1 cellular context compared by ENCODE assay signal in the genomic region with DNA sequence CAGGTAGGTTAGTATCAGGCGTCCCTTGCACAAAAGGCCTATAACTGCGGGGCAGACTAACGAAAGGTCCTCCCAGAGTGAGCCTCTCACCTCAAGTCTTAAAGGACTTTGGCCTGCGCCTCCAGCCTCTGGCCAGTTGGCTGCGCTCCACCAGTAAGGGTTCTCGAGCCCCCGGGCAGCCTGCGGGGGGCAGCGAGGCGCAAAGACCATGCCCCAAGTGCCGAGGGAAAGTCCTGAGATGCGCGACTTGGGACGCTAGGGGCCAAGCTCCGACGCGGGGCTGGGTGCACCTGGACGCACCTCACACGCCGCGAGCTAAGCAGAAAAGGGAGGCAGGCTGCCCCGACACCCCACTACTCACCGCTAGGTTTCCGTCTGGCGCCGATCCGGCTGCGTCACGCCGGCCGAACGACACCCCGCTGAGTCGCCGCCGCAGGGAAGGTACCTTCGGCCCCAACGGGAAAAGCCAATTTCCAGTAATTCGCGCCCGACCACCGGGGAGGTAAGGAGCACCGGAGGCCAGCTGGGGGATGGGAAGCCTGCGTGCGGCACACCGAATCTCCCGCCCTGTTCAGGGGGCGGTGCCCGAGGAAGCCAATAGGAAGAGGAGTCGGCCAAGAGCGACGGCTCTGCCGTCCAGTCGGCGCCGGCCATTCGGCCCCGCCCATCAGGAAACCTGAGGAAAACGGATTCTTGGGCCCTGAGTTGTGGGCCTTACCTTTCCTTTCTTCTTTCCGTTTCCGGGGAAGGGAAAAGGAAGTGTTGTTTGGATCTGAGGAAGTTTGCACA.
TF ChIP-seq lines count a peak whose summit lies in the region.

A gene (minus strand): TSS at position 532 of the 789 bp plus-strand sequence. CDS start 5,537 bp downstream, outside the sequence.

TF ChIP-seq in HepG2, 621 proteins besides CTCF, POLR2A, EP300 and RAD21 (continued from another document and continues in another):
- TF ChIP-seq, protein P1, sequence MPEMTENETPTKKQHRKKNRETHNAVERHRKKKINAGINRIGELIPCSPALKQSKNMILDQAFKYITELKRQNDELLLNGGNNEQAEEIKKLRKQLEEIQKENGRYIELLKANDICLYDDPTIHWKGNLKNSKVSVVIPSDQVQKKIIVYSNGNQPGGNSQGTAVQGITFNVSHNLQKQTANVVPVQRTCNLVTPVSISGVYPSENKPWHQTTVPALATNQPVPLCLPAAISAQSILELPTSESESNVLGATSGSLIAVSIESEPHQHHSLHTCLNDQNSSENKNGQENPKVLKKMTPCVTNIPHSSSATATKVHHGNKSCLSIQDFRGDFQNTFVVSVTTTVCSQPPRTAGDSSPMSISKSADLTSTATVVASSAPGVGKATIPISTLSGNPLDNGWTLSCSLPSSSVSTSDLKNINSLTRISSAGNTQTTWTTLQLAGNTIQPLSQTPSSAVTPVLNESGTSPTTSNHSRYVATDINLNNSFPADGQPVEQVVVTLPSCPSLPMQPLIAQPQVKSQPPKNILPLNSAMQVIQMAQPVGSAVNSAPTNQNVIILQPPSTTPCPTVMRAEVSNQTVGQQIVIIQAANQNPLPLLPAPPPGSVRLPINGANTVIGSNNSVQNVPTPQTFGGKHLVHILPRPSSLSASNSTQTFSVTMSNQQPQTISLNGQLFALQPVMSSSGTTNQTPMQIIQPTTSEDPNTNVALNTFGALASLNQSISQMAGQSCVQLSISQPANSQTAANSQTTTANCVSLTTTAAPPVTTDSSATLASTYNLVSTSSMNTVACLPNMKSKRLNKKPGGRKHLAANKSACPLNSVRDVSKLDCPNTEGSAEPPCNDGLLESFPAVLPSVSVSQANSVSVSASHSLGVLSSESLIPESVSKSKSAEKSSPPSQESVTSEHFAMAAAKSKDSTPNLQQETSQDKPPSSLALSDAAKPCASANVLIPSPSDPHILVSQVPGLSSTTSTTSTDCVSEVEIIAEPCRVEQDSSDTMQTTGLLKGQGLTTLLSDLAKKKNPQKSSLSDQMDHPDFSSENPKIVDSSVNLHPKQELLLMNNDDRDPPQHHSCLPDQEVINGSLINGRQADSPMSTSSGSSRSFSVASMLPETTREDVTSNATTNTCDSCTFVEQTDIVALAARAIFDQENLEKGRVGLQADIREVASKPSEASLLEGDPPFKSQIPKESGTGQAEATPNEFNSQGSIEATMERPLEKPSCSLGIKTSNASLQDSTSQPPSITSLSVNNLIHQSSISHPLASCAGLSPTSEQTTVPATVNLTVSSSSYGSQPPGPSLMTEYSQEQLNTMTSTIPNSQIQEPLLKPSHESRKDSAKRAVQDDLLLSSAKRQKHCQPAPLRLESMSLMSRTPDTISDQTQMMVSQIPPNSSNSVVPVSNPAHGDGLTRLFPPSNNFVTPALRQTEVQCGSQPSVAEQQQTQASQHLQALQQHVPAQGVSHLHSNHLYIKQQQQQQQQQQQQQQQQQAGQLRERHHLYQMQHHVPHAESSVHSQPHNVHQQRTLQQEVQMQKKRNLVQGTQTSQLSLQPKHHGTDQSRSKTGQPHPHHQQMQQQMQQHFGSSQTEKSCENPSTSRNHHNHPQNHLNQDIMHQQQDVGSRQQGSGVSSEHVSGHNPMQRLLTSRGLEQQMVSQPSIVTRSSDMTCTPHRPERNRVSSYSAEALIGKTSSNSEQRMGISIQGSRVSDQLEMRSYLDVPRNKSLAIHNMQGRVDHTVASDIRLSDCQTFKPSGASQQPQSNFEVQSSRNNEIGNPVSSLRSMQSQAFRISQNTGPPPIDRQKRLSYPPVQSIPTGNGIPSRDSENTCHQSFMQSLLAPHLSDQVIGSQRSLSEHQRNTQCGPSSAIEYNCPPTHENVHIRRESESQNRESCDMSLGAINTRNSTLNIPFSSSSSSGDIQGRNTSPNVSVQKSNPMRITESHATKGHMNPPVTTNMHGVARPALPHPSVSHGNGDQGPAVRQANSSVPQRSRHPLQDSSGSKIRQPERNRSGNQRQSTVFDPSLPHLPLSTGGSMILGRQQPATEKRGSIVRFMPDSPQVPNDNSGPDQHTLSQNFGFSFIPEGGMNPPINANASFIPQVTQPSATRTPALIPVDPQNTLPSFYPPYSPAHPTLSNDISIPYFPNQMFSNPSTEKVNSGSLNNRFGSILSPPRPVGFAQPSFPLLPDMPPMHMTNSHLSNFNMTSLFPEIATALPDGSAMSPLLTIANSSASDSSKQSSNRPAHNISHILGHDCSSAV (CRISPR knock-in tag; IDR thresholded peaks at IDR 0.05; ENCODE audit: borderline replicate concordance) = peak; percentile 53; the same call in 1 of the 2 replicates
- TF ChIP-seq MED8 (CRISPR knock-in tag; IDR thresholded peaks at IDR 0.05; ENCODE audit: insufficient replicate concordance) (peak; percentile 73), ZNF510 (CRISPR knock-in tag; IDR thresholded peaks at IDR 0.05; ENCODE audit: low read depth) (peak; percentile 29; the same call in 1 of the 2 replicates), NFE2L2 (IDR thresholded peaks at IDR 0.05; ENCODE audit: low read length) (no peak), ZFP36L1 (CRISPR knock-in tag; IDR thresholded peaks at IDR 0.05) (peak; percentile 86), CCDC6 (CRISPR knock-in tag; IDR thresholded peaks at IDR 0.05) (peak; percentile 91), HNRNPL (IDR thresholded peaks at IDR 0.05; ENCODE audit: low read depth, low read length) (peak; percentile 84; the same call in 1 of the 2 replicates), ZNF878 (CRISPR knock-in tag; IDR thresholded peaks at IDR 0.05) (peak; percentile 33; the same call in 1 of the 2 replicates), SNRNP70 (IDR thresholded peaks at IDR 0.05; ENCODE audit: low read depth, low read length) (no peak), EEA1 (CRISPR knock-in tag; IDR thresholded peaks at IDR 0.05; ENCODE audit: borderline replicate concordance) (peak; percentile 88; the same call in 1 of the 2 replicates), ZNF350 (CRISPR knock-in tag; IDR thresholded peaks at IDR 0.05; ENCODE audit: borderline replicate concordance, low read depth) (peak; percentile 97), ZNF629 (CRISPR knock-in tag; conservative IDR thresholded peaks at IDR 0.05) (no peak; the same call in 1 of the 2 replicates), ZSCAN20 (CRISPR knock-in tag; IDR thresholded peaks at IDR 0.05; ENCODE audit: borderline replicate concordance) (no peak; the same call in 1 of the 2 replicates), EED (CRISPR knock-in tag; IDR thresholded peaks at IDR 0.05) (peak; percentile 97), ZNF343 (CRISPR knock-in tag; IDR thresholded peaks at IDR 0.05) (peak; percentile 76; the same call in 1 of the 2 replicates), ZNF138 (CRISPR knock-in tag; IDR thresholded peaks at IDR 0.05; ENCODE audit: low read depth) (peak; percentile 87), ADNP (CRISPR knock-in tag; IDR thresholded peaks at IDR 0.05) (peak; percentile 95), U2AF2 (IDR thresholded peaks at IDR 0.05; ENCODE audit: low read depth, low read length) (no peak), GLI4 (CRISPR knock-in tag; IDR thresholded peaks at IDR 0.05; ENCODE audit: borderline replicate concordance) (peak; percentile 98), KDM1A (CRISPR knock-in tag; IDR thresholded peaks at IDR 0.05) (no peak; the same call in 1 of the 2 replicates), ZNF670 (CRISPR knock-in tag; IDR thresholded peaks at IDR 0.05; ENCODE audit: borderline replicate concordance) (peak; percentile 91), ZNF737 (CRISPR knock-in tag; IDR thresholded peaks at IDR 0.05; ENCODE audit: borderline replicate concordance) (no peak), MAFG (CRISPR knock-in tag; IDR thresholded peaks at IDR 0.05) (no peak), RXRA (CRISPR knock-in tag; IDR thresholded peaks at IDR 0.05) (peak; percentile 88; the same call in 1 of the 2 replicates), ZNF558 (CRISPR knock-in tag; IDR thresholded peaks at IDR 0.05; ENCODE audit: borderline replicate concordance) (peak; percentile 21; the same call in 1 of the 2 replicates), MEIS2 (CRISPR knock-in tag; IDR thresholded peaks at IDR 0.05) (peak; percentile 25; the same call in 1 of the 2 replicates), SRSF1 (optimal IDR thresholded peaks at IDR 0.05; ENCODE audit: low read depth, low read length) (peak; percentile 93)
- TF ChIP-seq, protein P2, sequence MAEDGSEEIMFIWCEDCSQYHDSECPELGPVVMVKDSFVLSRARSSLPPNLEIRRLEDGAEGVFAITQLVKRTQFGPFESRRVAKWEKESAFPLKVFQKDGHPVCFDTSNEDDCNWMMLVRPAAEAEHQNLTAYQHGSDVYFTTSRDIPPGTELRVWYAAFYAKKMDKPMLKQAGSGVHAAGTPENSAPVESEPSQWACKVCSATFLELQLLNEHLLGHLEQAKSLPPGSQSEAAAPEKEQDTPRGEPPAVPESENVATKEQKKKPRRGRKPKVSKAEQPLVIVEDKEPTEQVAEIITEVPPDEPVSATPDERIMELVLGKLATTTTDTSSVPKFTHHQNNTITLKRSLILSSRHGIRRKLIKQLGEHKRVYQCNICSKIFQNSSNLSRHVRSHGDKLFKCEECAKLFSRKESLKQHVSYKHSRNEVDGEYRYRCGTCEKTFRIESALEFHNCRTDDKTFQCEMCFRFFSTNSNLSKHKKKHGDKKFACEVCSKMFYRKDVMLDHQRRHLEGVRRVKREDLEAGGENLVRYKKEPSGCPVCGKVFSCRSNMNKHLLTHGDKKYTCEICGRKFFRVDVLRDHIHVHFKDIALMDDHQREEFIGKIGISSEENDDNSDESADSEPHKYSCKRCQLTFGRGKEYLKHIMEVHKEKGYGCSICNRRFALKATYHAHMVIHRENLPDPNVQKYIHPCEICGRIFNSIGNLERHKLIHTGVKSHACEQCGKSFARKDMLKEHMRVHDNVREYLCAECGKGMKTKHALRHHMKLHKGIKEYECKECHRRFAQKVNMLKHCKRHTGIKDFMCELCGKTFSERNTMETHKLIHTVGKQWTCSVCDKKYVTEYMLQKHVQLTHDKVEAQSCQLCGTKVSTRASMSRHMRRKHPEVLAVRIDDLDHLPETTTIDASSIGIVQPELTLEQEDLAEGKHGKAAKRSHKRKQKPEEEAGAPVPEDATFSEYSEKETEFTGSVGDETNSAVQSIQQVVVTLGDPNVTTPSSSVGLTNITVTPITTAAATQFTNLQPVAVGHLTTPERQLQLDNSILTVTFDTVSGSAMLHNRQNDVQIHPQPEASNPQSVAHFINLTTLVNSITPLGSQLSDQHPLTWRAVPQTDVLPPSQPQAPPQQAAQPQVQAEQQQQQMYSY (CRISPR knock-in tag; IDR thresholded peaks at IDR 0.05) = no peak; the same call in 1 of the 2 replicates
- TF ChIP-seq, protein P3, sequence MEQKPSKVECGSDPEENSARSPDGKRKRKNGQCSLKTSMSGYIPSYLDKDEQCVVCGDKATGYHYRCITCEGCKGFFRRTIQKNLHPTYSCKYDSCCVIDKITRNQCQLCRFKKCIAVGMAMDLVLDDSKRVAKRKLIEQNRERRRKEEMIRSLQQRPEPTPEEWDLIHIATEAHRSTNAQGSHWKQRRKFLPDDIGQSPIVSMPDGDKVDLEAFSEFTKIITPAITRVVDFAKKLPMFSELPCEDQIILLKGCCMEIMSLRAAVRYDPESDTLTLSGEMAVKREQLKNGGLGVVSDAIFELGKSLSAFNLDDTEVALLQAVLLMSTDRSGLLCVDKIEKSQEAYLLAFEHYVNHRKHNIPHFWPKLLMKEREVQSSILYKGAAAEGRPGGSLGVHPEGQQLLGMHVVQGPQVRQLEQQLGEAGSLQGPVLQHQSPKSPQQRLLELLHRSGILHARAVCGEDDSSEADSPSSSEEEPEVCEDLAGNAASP (CRISPR knock-in tag; IDR thresholded peaks at IDR 0.05; ENCODE audit: borderline replicate concordance) = no peak
- TF ChIP-seq, protein P4, sequence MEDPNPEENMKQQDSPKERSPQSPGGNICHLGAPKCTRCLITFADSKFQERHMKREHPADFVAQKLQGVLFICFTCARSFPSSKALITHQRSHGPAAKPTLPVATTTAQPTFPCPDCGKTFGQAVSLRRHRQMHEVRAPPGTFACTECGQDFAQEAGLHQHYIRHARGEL (CRISPR knock-in tag; IDR thresholded peaks at IDR 0.05) = no peak
- TF ChIP-seq, protein P5, sequence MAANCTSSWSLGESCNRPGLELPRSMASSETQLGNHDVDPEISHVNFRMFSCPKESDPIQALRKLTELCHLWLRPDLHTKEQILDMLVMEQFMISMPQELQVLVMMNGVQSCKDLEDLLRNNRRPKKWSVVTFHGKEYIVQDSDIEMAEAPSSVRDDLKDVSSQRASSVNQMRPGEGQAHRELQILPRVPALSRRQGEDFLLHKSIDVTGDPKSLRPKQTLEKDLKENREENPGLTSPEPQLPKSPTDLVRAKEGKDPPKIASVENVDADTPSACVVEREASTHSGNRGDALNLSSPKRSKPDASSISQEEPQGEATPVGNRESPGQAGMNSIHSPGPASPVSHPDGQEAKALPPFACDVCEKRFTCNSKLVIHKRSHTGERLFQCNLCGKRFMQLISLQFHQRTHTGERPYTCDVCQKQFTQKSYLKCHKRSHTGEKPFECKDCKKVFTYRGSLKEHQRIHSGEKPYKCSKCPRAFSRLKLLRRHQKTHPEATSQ (CRISPR knock-in tag; IDR thresholded peaks at IDR 0.05; ENCODE audit: borderline replicate concordance) = peak; percentile 94
- TF ChIP-seq, protein P6, sequence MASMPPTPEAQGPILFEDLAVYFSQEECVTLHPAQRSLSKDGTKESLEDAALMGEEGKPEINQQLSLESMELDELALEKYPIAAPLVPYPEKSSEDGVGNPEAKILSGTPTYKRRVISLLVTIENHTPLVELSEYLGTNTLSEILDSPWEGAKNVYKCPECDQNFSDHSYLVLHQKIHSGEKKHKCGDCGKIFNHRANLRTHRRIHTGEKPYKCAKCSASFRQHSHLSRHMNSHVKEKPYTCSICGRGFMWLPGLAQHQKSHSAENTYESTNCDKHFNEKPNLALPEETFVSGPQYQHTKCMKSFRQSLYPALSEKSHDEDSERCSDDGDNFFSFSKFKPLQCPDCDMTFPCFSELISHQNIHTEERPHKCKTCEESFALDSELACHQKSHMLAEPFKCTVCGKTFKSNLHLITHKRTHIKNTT (CRISPR knock-in tag; IDR thresholded peaks at IDR 0.05) = no peak
- TF ChIP-seq, protein P7, sequence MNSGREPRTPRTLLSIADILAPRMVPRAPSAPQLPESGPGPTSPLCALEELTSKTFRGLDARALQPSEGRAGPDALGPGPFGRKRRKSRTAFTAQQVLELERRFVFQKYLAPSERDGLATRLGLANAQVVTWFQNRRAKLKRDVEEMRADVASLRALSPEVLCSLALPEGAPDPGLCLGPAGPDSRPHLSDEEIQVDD (CRISPR knock-in tag; IDR thresholded peaks at IDR 0.05; ENCODE audit: borderline replicate concordance) = peak; percentile 86; the same call in 1 of the 2 replicates
- TF ChIP-seq, protein P8, sequence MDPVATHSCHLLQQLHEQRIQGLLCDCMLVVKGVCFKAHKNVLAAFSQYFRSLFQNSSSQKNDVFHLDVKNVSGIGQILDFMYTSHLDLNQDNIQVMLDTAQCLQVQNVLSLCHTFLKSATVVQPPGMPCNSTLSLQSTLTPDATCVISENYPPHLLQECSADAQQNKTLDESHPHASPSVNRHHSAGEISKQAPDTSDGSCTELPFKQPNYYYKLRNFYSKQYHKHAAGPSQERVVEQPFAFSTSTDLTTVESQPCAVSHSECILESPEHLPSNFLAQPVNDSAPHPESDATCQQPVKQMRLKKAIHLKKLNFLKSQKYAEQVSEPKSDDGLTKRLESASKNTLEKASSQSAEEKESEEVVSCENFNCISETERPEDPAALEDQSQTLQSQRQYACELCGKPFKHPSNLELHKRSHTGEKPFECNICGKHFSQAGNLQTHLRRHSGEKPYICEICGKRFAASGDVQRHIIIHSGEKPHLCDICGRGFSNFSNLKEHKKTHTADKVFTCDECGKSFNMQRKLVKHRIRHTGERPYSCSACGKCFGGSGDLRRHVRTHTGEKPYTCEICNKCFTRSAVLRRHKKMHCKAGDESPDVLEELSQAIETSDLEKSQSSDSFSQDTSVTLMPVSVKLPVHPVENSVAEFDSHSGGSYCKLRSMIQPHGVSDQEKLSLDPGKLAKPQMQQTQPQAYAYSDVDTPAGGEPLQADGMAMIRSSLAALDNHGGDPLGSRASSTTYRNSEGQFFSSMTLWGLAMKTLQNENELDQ (CRISPR knock-in tag; IDR thresholded peaks at IDR 0.05; ENCODE audit: borderline replicate concordance) = no peak; the same call in 1 of the 2 replicates
